ENCODE assay signal across 21 cellular contexts in the genomic region with DNA sequence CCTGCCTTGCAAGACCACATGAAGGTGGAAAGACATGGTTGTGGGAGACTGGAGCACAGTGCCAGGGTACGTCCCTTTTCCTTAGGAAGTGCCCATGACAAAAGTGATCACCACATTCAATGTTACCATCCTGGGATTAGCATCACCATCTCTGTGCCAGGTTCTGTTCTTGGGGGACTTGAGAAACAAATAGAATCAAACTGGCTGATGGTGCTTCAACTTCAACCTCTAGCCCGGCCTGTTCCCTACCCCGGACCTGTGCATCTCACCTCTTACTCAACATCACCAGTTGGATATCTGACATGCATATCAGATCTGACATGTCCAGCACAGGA.
A peak's percentile ranks its signal among the peaks of the same experiment; 100 is the strongest.
DNase-seq lines count a peak whose midpoint lies in the region; ATAC-seq, FAIRE-seq and TF ChIP-seq lines count a peak whose summit lies in the region.
"Had no signal": no experiment of that assay in that cellular context is flagged by ENCODE, and none has a peak within 500 bp of the region (broad histone marks: within the 10 kb centered on the region; RNA-seq: fewer than 3 reads in every experiment).

No MANE protein-coding gene starts in this region.

- no peak for ATAC-seq in left lobe of liver
- no peak for ATAC-seq in GM21381 (IDR thresholded peaks at IDR 0.05; ENCODE audit: unreplicated experiment)
- ATAC-seq: A549 had no signal

- TF ChIP-seq CTCF in bronchial epithelial cell (IDR thresholded peaks at IDR 0.05; ENCODE audit: insufficient read depth, low read length, severe bottlenecking) (no peak), prostate gland (IDR thresholded peaks at IDR 0.05) (no peak)

- H3K4me3 ChIP-seq in H7 (ENCODE audit: insufficient read depth, low read depth, low read length) (no peak overlapping the region), bronchial epithelial cell (ENCODE audit: low read depth, low read length) (no peak overlapping the region), prostate gland (no peak overlapping the region)
- H3K4me3 ChIP-seq: A549, Peyer's patch had no signal

- H3K4me1 ChIP-seq in prostate gland (replicated peaks) = no peaks in the 10 kb centered on the region
- H3K4me1 ChIP-seq: A549, Peyer's patch had no signal

- no peaks in the 10 kb centered on the region for H3K9me3 ChIP-seq in prostate gland
- H3K9me3 ChIP-seq: A549, BE2C, Peyer's patch had no signal

- TF ChIP-seq POLR2A in prostate gland (IDR thresholded peaks at IDR 0.05) = no peak

- no peak overlapping the region for H3K27ac ChIP-seq in prostate gland
- H3K27ac ChIP-seq: A549, Peyer's patch had no signal

- intact Hi-C loops in prostate gland (cut with DNase I) = no loop called here

- no peaks in the 10 kb centered on the region for H3K36me3 ChIP-seq in H7 (replicated peaks; ENCODE audit: control insufficient read depth, insufficient read depth, low read length)
- H3K36me3 ChIP-seq in bronchial epithelial cell (ENCODE audit: control insufficient read depth, insufficient read depth, low read length) = no peaks in the 10 kb centered on the region
- no peaks in the 10 kb centered on the region for H3K36me3 ChIP-seq in prostate gland
- H3K36me3 ChIP-seq: Peyer's patch had no signal

- DNase-seq in H7 = peak; percentile 2
- DNase-seq in bronchial epithelial cell (ENCODE audit: low read depth) = no peak
- DNase-seq in left lobe of liver (ENCODE audit: low spot score) = peak; percentile 15
- DNase-seq in prostate gland (ENCODE audit: low spot score) = peak; percentile 1
- DNase-seq in NCI-H82 treated with DMSO at 0.1 percent for 48 hours (lab: John Stamatoyannopoulos, UW; ENCODE audit: unreplicated experiment) = no peak
- DNase-seq in central memory CD4-positive, alpha-beta T cell = no peak
- DNase-seq in activated effector memory CD4-positive, alpha-beta T cell treated with Interleukin-2 at 50 U/mL for 16 hours = no peak
- DNase-seq: BE2C, DMS79, GOT3, Karpas-422, MV-4-11, NCI-H1694, NCI-H2081, NCI-H2171, NCI-H345, NCI-H524, NCI-H774, Peyer's patch had no signal

- WGBS in prostate gland = 86% methylated on average over 3 of the region's 3 CpGs

- FAIRE-seq in bronchial epithelial cell (lab: Jason Lieb, UNC) = peak; percentile 80
- FAIRE-seq: A549 had no signal

- H3K27me3 ChIP-seq in H7 (ENCODE audit: control insufficient read depth, insufficient read depth, low read length) (no peaks in the 10 kb centered on the region), bronchial epithelial cell (ENCODE audit: control insufficient read depth, insufficient read depth, low read length) (no peaks in the 10 kb centered on the region), prostate gland (replicated peaks; ENCODE audit: insufficient read depth) (no peaks in the 10 kb centered on the region)
- H3K27me3 ChIP-seq: BE2C, Peyer's patch had no signal

Comparison
In these comparisons a context has a peak if more than half of its experiments do, and no peak if none do; other contexts are left out.
1. DNase-seq: peak in H7 (single experiment), left lobe of liver (single experiment) and prostate gland (single experiment); none in bronchial epithelial cell (single experiment), NCI-H82 treated with DMSO at 0.1 percent for 48 hours (single experiment), central memory CD4-positive, alpha-beta T cell (single experiment) and activated effector memory CD4-positive, alpha-beta T cell treated with Interleukin-2 at 50 U/mL for 16 hours (single experiment).